17 cellular contexts compared by ENCODE assay signal in the genomic region with DNA sequence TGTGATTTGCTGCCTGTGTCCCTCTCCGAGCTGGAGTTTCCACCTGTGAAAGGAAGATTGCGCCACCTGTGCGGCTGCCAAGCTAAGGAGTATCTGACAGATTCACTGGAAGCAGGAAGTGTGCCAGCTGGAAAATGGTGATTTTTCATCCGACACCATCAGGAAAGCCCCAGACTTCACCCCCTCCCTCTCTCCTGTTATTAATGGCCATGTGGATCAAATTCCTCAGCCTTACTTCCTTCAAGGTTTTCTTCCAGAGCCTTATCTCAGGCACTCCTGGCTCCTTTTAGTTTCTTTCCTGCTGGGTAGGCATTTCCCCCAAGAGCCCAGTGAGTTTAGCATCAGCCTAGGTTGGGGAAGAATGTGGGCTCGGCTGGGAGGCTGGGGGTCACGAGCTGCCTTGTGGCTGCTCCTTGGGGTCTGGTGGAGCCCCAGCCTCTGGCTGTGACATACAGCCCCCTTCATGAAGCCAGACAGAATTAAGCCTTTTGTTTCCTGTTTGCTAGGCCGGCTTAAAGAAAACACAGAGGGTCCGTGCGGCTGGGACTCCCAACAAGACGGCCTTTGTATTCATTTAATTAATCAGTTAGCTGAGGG. TPM values are rescaled to one million over a fixed set of nuclear protein-coding genes. Genes with fewer than 3 reads are reported as not detected.
DNase-seq lines count a peak whose midpoint lies in the region; FAIRE-seq and TF ChIP-seq lines count a peak whose summit lies in the region.
"Had no signal": no experiment of that assay in that cellular context is flagged by ENCODE, and none has a peak within 500 bp of the region (broad histone marks: within the 10 kb centered on the region; RNA-seq: fewer than 3 reads in every experiment).

No MANE protein-coding gene starts in this region.

- no peak for TF ChIP-seq CTCF in D721Med (IDR thresholded peaks at IDR 0.05; ENCODE audit: insufficient read depth, missing control alignments)

- DNase-seq in G401 (ENCODE audit: low spot score) (peak; percentile 84), RPMI7951 (ENCODE audit: low read depth) (peak; percentile 44), foreskin melanocyte (peak; percentile 95), pons (ENCODE audit: low spot score) (peak; percentile 74), NCI-H1092 treated with DMSO at 0.1 percent for 48 hours (lab: John Stamatoyannopoulos, UW) (no peak), D721Med (ENCODE audit: insufficient read length, low spot score) (no peak)
- no peak for DNase-seq in stimulated activated CD4-positive, alpha-beta T cell treated with anti-CD3 and anti-CD28 coated beads, Interleukin-2, amount 100 ng/mL, for 24 hours
- DNase-seq in activated CD4-positive, alpha-beta T cell treated with anti-CD3 and anti-CD28 coated beads, Interleukin-2, amount 50 U/mL, for 1 hour = no peak
- DNase-seq: activated CD4-positive, alpha-beta T cell treated with anti-CD3 and anti-CD28 coated beads, Interleukin-2, amount 50 U/mL, for 48 hours; activated effector memory CD4-positive, alpha-beta T cell treated with Interleukin-2 at 50 U/mL for 16 hours; AML-193; central memory CD4-positive, alpha-beta T cell; KBM-7; naive B cell; NCI-H187 treated with DMSO at 0.1 percent for 48 hours; stimulated activated CD4-positive, alpha-beta T cell treated with anti-CD3 and anti-CD28 coated beads, Interleukin-15, amount 100 ng/mL, for 24 hours had no signal

- in situ Hi-C loops in G401 (cut with HindIII; ENCODE audit: low sequenced_read_pairs) = no loop called here

- FAIRE-seq in D721Med (lab: Jason Lieb, UNC) = no peak

RNA-seq across cellular contexts. Expression of a gene that starts 37.1 kb away (rescaled TPM):
- 4.1 and 4.6 TPM in 2 replicates for total RNA-seq in G401 (2014; rRNA removed; shearing (Covaris generic))
- 2.1 and 2.8 TPM in 2 replicates for total RNA-seq in RPMI7951 (2014; rRNA removed; shearing (Covaris generic))
- total RNA-seq: T-helper 1 cell treated with Interleukin-12 subunit alpha and Interleukin-12 subunit beta and Interleukin-4 antibody, amounts not matched to agents 30 ng/mL and 1 ng/mL, for 36 hours had no signal

Comparison
In these comparisons a context has a peak if more than half of its experiments do, and no peak if none do; other contexts are left out.
1. DNase-seq: peak in G401 (single experiment), RPMI7951 (single experiment), foreskin melanocyte (single experiment) and pons (single experiment); none in NCI-H1092 treated with DMSO at 0.1 percent for 48 hours (single experiment), stimulated activated CD4-positive, alpha-beta T cell treated with anti-CD3 and anti-CD28 coated beads, Interleukin-2, amount 100 ng/mL, for 24 hours (0 of 2), D721Med (single experiment) and activated CD4-positive, alpha-beta T cell treated with anti-CD3 and anti-CD28 coated beads, Interleukin-2, amount 50 U/mL, for 1 hour (single experiment).